1 cellular context compared by ENCODE assay signal in the genomic region with DNA sequence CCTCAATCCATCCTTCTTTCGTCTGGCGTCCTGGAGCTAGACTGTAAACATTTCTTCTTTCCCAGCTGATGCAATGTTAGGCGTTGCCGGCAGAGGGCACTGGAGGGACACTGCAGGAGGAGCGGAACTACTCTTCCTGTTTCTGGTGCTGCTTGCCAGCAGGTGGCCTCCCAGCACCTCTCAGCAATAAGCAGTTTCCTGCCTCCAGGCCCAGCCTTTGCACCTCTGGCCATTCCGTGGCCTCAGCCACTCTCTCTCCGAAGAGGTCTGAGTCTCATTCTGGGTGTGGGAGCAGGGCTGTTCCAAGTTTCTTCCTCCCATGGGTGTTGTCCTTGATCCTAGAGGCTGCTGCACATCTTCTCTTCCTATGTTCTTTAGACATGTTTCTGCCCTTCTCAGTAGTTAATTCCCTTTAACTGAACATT.
TF ChIP-seq lines count a peak whose summit lies in the region.

No MANE protein-coding gene starts in this region.

TF ChIP-seq in HEK293, 187 proteins besides CTCF, POLR2A, EP300 and RAD21 (continued from another document and continues in another):
- TF ChIP-seq ZNF48 (tag by site-specific recombination; IDR thresholded peaks at IDR 0.05): no peak
- no peak for TF ChIP-seq ZNF768 (tag by site-specific recombination; IDR thresholded peaks at IDR 0.05)
- TF ChIP-seq ZNF830 (tag by site-specific recombination; IDR thresholded peaks at IDR 0.05; ENCODE audit: low read depth): no peak
- peak; percentile 77 for TF ChIP-seq ZNF610 (tag by site-specific recombination; IDR thresholded peaks at IDR 0.05; ENCODE audit: borderline replicate concordance)
- TF ChIP-seq, protein P1, sequence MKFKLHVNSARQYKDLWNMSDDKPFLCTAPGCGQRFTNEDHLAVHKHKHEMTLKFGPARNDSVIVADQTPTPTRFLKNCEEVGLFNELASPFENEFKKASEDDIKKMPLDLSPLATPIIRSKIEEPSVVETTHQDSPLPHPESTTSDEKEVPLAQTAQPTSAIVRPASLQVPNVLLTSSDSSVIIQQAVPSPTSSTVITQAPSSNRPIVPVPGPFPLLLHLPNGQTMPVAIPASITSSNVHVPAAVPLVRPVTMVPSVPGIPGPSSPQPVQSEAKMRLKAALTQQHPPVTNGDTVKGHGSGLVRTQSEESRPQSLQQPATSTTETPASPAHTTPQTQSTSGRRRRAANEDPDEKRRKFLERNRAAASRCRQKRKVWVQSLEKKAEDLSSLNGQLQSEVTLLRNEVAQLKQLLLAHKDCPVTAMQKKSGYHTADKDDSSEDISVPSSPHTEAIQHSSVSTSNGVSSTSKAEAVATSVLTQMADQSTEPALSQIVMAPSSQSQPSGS (tag by site-specific recombination; IDR thresholded peaks at IDR 0.05; ENCODE audit: low read depth): no peak
- no peak for TF ChIP-seq ZNF792 (tag by site-specific recombination; IDR thresholded peaks at IDR 0.05)
- no peak for TF ChIP-seq ZBTB21 (tag by site-specific recombination; IDR thresholded peaks at IDR 0.05)
- no peak for TF ChIP-seq REPIN1 (tag by site-specific recombination; IDR thresholded peaks at IDR 0.05; ENCODE audit: low read depth)
- no peak for TF ChIP-seq ZNF623 (tag by site-specific recombination; IDR thresholded peaks at IDR 0.05)
- TF ChIP-seq ZNF561 (tag by site-specific recombination; IDR thresholded peaks at IDR 0.05; ENCODE audit: borderline replicate concordance): no peak
- TF ChIP-seq, protein P2, sequence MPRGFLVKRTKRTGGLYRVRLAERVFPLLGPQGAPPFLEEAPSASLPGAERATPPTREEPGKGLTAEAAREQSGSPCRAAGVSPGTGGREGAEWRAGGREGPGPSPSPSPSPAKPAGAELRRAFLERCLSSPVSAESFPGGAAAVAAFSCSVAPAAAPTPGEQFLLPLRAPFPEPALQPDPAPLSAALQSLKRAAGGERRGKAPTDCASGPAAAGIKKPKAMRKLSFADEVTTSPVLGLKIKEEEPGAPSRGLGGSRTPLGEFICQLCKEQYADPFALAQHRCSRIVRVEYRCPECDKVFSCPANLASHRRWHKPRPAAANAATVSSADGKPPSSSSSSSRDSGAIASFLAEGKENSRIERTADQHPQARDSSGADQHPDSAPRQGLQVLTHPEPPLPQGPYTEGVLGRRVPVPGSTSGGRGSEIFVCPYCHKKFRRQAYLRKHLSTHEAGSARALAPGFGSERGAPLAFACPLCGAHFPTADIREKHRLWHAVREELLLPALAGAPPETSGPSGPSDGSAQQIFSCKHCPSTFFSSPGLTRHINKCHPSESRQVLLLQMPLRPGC (tag by site-specific recombination; IDR thresholded peaks at IDR 0.05): no peak
- no peak for TF ChIP-seq BCL11B (tag by site-specific recombination; IDR thresholded peaks at IDR 0.05; ENCODE audit: low read depth)
- TF ChIP-seq ZNF660 (tag by site-specific recombination; IDR thresholded peaks at IDR 0.05): peak; percentile 87
- 0 out of 2 replicates have a peak, but pooled peaks have one; percentile 57 for TF ChIP-seq ZFP69B (tag by site-specific recombination; IDR thresholded peaks at IDR 0.05)
- no peak for TF ChIP-seq ZNF664 (tag by site-specific recombination; IDR thresholded peaks at IDR 0.05)
- TF ChIP-seq, protein P3, sequence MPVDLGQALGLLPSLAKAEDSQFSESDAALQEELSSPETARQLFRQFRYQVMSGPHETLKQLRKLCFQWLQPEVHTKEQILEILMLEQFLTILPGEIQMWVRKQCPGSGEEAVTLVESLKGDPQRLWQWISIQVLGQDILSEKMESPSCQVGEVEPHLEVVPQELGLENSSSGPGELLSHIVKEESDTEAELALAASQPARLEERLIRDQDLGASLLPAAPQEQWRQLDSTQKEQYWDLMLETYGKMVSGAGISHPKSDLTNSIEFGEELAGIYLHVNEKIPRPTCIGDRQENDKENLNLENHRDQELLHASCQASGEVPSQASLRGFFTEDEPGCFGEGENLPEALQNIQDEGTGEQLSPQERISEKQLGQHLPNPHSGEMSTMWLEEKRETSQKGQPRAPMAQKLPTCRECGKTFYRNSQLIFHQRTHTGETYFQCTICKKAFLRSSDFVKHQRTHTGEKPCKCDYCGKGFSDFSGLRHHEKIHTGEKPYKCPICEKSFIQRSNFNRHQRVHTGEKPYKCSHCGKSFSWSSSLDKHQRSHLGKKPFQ (tag by site-specific recombination; IDR thresholded peaks at IDR 0.05): no peak
- TF ChIP-seq, protein P4, sequence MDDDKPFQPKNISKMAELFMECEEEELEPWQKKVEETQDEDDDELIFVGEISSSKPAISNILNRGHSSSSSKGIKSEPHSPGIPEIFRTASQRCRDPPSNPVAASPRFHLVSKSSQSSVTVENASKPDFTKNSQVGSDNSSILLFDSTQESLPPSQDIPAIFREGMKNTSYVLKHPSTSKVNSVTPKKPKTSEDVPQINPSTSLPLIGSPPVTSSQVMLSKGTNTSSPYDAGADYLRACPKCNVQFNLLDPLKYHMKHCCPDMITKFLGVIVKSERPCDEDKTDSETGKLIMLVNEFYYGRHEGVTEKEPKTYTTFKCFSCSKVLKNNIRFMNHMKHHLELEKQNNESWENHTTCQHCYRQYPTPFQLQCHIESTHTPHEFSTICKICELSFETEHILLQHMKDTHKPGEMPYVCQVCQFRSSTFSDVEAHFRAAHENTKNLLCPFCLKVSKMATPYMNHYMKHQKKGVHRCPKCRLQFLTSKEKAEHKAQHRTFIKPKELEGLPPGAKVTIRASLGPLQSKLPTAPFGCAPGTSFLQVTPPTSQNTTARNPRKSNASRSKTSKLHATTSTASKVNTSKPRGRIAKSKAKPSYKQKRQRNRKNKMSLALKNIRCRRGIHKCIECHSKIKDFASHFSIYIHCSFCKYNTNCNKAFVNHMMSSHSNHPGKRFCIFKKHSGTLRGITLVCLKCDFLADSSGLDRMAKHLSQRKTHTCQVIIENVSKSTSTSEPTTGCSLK (tag by site-specific recombination; IDR thresholded peaks at IDR 0.05): no peak
- TF ChIP-seq ZFP37 (tag by site-specific recombination; IDR thresholded peaks at IDR 0.05): no peak
- no peak for TF ChIP-seq ZNF416 (tag by site-specific recombination; IDR thresholded peaks at IDR 0.05)
- TF ChIP-seq ZNF473 (tag by site-specific recombination; IDR thresholded peaks at IDR 0.05): no peak
- TF ChIP-seq, protein P5, sequence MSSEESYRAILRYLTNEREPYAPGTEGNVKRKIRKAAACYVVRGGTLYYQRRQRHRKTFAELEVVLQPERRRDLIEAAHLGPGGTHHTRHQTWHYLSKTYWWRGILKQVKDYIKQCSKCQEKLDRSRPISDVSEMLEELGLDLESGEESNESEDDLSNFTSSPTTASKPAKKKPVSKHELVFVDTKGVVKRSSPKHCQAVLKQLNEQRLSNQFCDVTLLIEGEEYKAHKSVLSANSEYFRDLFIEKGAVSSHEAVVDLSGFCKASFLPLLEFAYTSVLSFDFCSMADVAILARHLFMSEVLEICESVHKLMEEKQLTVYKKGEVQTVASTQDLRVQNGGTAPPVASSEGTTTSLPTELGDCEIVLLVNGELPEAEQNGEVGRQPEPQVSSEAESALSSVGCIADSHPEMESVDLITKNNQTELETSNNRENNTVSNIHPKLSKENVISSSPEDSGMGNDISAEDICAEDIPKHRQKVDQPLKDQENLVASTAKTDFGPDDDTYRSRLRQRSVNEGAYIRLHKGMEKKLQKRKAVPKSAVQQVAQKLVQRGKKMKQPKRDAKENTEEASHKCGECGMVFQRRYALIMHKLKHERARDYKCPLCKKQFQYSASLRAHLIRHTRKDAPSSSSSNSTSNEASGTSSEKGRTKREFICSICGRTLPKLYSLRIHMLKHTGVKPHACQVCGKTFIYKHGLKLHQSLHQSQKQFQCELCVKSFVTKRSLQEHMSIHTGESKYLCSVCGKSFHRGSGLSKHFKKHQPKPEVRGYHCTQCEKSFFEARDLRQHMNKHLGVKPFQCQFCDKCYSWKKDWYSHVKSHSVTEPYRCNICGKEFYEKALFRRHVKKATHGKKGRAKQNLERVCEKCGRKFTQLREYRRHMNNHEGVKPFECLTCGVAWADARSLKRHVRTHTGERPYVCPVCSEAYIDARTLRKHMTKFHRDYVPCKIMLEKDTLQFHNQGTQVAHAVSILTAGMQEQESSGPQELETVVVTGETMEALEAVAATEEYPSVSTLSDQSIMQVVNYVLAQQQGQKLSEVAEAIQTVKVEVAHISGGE (tag by site-specific recombination; conservative IDR thresholded peaks at IDR 0.05; ENCODE audit: low read depth): no peak
- TF ChIP-seq, protein P6, sequence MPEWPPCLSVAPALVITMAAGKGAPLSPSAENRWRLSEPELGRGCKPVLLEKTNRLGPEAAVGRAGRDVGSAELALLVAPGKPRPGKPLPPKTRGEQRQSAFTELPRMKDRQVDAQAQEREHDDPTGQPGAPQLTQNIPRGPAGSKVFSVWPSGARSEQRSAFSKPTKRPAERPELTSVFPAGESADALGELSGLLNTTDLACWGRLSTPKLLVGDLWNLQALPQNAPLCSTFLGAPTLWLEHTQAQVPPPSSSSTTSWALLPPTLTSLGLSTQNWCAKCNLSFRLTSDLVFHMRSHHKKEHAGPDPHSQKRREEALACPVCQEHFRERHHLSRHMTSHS (tag by site-specific recombination; IDR thresholded peaks at IDR 0.05): no peak
- TF ChIP-seq ZNF169 (tag by site-specific recombination; IDR thresholded peaks at IDR 0.05): no peak
- TF ChIP-seq, protein P7, sequence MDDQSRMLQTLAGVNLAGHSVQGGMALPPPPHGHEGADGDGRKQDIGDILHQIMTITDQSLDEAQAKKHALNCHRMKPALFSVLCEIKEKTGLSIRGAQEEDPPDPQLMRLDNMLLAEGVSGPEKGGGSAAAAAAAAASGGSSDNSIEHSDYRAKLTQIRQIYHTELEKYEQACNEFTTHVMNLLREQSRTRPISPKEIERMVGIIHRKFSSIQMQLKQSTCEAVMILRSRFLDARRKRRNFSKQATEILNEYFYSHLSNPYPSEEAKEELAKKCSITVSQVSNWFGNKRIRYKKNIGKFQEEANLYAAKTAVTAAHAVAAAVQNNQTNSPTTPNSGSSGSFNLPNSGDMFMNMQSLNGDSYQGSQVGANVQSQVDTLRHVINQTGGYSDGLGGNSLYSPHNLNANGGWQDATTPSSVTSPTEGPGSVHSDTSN (CRISPR knock-in tag; IDR thresholded peaks at IDR 0.05): no peak
- no peak for TF ChIP-seq IKZF3 (tag by site-specific recombination; IDR thresholded peaks at IDR 0.05)
- peak; percentile 49; the same call in 1 of the 2 replicates for TF ChIP-seq KLF1 (tag by site-specific recombination; IDR thresholded peaks at IDR 0.05)
- no peak for TF ChIP-seq KLF10 (tag by site-specific recombination; IDR thresholded peaks at IDR 0.05)
- TF ChIP-seq ZNF433 (tag by site-specific recombination; IDR thresholded peaks at IDR 0.05; ENCODE audit: low read depth): no peak
- no peak for TF ChIP-seq ZFP41 (tag by site-specific recombination; IDR thresholded peaks at IDR 0.05; ENCODE audit: borderline replicate concordance)
- TF ChIP-seq, protein P8, sequence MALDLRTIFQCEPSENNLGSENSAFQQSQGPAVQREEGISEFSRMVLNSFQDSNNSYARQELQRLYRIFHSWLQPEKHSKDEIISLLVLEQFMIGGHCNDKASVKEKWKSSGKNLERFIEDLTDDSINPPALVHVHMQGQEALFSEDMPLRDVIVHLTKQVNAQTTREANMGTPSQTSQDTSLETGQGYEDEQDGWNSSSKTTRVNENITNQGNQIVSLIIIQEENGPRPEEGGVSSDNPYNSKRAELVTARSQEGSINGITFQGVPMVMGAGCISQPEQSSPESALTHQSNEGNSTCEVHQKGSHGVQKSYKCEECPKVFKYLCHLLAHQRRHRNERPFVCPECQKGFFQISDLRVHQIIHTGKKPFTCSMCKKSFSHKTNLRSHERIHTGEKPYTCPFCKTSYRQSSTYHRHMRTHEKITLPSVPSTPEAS (tag by site-specific recombination; IDR thresholded peaks at IDR 0.05): no peak
- no peak for TF ChIP-seq ZNF501 (tag by site-specific recombination; IDR thresholded peaks at IDR 0.05)
- TF ChIP-seq ZNF274 (IDR thresholded peaks at IDR 0.05; ENCODE audit: low read length): no peak
- TF ChIP-seq ZNF274 (tag by site-specific recombination; IDR thresholded peaks at IDR 0.05; ENCODE audit: borderline replicate concordance): no peak
- no peak for TF ChIP-seq ZNF214 (tag by site-specific recombination; IDR thresholded peaks at IDR 0.05; ENCODE audit: borderline replicate concordance)
- no peak for TF ChIP-seq SALL2 (tag by site-specific recombination; IDR thresholded peaks at IDR 0.05; ENCODE audit: borderline replicate concordance)
- no peak for TF ChIP-seq ZNF521 (tag by site-specific recombination; IDR thresholded peaks at IDR 0.05)
- no peak for TF ChIP-seq SETDB1 (IDR thresholded peaks at IDR 0.05; ENCODE audit: insufficient read length, low read length)
- TF ChIP-seq, protein P9, sequence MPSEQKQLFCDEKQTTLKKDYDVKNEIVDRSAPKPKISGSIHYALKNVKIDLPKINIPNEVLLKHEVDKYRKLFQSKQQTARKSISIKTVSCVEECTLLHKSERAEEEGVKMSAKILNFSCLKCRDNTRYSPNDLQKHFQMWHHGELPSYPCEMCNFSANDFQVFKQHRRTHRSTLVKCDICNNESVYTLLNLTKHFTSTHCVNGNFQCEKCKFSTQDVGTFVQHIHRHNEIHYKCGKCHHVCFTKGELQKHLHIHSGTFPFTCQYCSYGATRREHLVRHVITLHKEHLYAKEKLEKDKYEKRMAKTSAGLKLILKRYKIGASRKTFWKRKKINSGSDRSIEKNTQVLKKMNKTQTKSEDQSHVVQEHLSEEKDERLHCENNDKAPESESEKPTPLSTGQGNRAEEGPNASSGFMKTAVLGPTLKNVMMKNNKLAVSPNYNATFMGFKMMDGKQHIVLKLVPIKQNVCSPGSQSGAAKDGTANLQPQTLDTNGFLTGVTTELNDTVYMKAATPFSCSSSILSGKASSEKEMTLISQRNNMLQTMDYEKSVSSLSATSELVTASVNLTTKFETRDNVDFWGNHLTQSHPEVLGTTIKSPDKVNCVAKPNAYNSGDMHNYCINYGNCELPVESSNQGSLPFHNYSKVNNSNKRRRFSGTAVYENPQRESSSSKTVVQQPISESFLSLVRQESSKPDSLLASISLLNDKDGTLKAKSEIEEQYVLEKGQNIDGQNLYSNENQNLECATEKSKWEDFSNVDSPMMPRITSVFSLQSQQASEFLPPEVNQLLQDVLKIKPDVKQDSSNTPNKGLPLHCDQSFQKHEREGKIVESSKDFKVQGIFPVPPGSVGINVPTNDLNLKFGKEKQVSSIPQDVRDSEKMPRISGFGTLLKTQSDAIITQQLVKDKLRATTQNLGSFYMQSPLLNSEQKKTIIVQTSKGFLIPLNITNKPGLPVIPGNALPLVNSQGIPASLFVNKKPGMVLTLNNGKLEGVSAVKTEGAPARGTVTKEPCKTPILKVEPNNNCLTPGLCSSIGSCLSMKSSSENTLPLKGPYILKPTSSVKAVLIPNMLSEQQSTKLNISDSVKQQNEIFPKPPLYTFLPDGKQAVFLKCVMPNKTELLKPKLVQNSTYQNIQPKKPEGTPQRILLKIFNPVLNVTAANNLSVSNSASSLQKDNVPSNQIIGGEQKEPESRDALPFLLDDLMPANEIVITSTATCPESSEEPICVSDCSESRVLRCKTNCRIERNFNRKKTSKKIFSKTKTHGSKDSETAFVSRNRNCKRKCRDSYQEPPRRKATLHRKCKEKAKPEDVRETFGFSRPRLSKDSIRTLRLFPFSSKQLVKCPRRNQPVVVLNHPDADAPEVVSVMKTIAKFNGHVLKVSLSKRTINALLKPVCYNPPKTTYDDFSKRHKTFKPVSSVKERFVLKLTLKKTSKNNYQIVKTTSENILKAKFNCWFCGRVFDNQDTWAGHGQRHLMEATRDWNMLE (tag by site-specific recombination; conservative IDR thresholded peaks at IDR 0.05; ENCODE audit: low read depth): no peak
